ENCODE assay signal across 10 cellular contexts in genomic region chr16:70432800-70433455, GRCh38. TPM values are rescaled to one million over a fixed set of nuclear protein-coding genes. Genes with fewer than 3 reads are reported as not detected.
DNase-seq lines count a peak whose midpoint lies in the region; ATAC-seq and TF ChIP-seq lines count a peak whose summit lies in the region.
"Had no signal": no experiment of that assay in that cellular context is flagged by ENCODE, and none has a peak within 500 bp of the region (broad histone marks: within the 10 kb centered on the region; RNA-seq: fewer than 3 reads in every experiment).

No MANE protein-coding gene starts in this region.

- H3K27ac ChIP-seq in RWPE1: peak overlapping the region; percentile 81
- H3K27ac ChIP-seq: epithelial cell of prostate had no signal

- ATAC-seq in Right ventricle myocardium inferior (peak; percentile 3), left ventricle myocardium superior (peak; percentile 3), HG03457 (IDR thresholded peaks at IDR 0.05; ENCODE audit: unreplicated experiment) (no peak)

- H3K9me3 Mint-ChIP-seq in type B pancreatic cell: no peaks in the 10 kb centered on the region

- TF ChIP-seq CTCF in RWPE1 (conservative IDR thresholded peaks at IDR 0.05; ENCODE audit: low read depth) (no peak), type B pancreatic cell (conservative IDR thresholded peaks at IDR 0.05) (no peak)

- peak overlapping the region; percentile 77 for H3K27ac Mint-ChIP-seq in type B pancreatic cell

- H3K36me3 Mint-ChIP-seq in type B pancreatic cell: no peaks in the 10 kb centered on the region

- intact Hi-C loops in Right ventricle myocardium inferior (cut with DNase I) (no loop called here), cardiac septum (cut with DNase I) (loop anchor here (5.0 kb wide), 1 partner anchor 51 kb away; no protein-coding TSS in a partner anchor), left ventricle myocardium superior (cut with micrococcal nuclease) (no loop called here)

- H3K27me3 Mint-ChIP-seq in type B pancreatic cell: peaks cover 1% of the 10 kb centered on the region

- H3K4me1 Mint-ChIP-seq in type B pancreatic cell (ENCODE audit: unreplicated experiment): peaks cover 58% of the 10 kb centered on the region

- CTCF ChIA-PET in RWPE1 (lab: Yijun Ruan, JAX): no interaction called here

- peak; percentile 77 for DNase-seq in Right ventricle myocardium inferior (ENCODE audit: missing footprints)
- no peak for DNase-seq in cardiac septum (ENCODE audit: low spot score)
- no peak for DNase-seq in RWPE1 (ENCODE audit: low spot score)
- DNase-seq in left ventricle myocardium superior: peak; percentile 68
- no peak for DNase-seq in type B pancreatic cell (ENCODE audit: extremely low spot score, unreplicated experiment)
- no peak for DNase-seq in activated T-cell treated with anti-CD3 and anti-CD28 coated beads, Interleukin-2, amount 50 U/mL, for 48 hours
- no peak for DNase-seq in NCI-H187 treated with DMSO at 0.1 percent for 48 hours (lab: John Stamatoyannopoulos, UW)
- DNase-seq: COR-L47 had no signal

- POLR2A ChIA-PET in RWPE1 (lab: Yijun Ruan, JAX; ENCODE audit: low non-redundant PET): no interaction called here

- peak overlapping the region; percentile 49 for H3K4me3 Mint-ChIP-seq in type B pancreatic cell

RNA-seq across cellular contexts. Expression of gene ST3GAL2, which starts 6.0 kb away (rescaled TPM):
- total RNA-seq in Right ventricle myocardium inferior (25.6 TPM), cardiac septum (24.2 TPM), left ventricle myocardium superior (19.0 TPM), type B pancreatic cell (ENCODE audit: low replicate concordance) (8.5 and 37.2 TPM in 2 replicates)

RNA-seq across cellular contexts. Expression of gene FCSK, which starts 21.5 kb away (rescaled TPM):
- total RNA-seq in Right ventricle myocardium inferior (7.5 TPM), cardiac septum (9.4 TPM), left ventricle myocardium superior (8.2 TPM), type B pancreatic cell (ENCODE audit: low replicate concordance) (19.5 and 23.9 TPM in 2 replicates)

Comparison
In these comparisons a context has a peak if more than half of its experiments do, and no peak if none do; other contexts are left out.
1. DNase-seq: peak in Right ventricle myocardium inferior (single experiment) and left ventricle myocardium superior (single experiment); none in cardiac septum (single experiment), RWPE1 (single experiment), type B pancreatic cell (single experiment), activated T-cell treated with anti-CD3 and anti-CD28 coated beads, Interleukin-2, amount 50 U/mL, for 48 hours (0 of 2) and NCI-H187 treated with DMSO at 0.1 percent for 48 hours (single experiment).